8 cellular contexts compared by ENCODE assay signal in genomic region chr19:14516048-14516534, GRCh38. TPM values are rescaled to one million over a fixed set of nuclear protein-coding genes. Genes with fewer than 3 reads are reported as not detected.
DNase-seq lines count a peak whose midpoint lies in the region; ATAC-seq and TF ChIP-seq lines count a peak whose summit lies in the region.

No MANE protein-coding gene starts in this region.

- H3K4me3 ChIP-seq in NB4 (ENCODE audit: low read depth, low read length) (peak overlapping the region; percentile 68), duodenal mucosa (ENCODE audit: low read depth in 1 of 2, low read length in 2 of 2) (peak overlapping the region; percentile 87 to 88)

- H3K4me1 Mint-ChIP-seq in CD14-positive monocyte (peaks cover 45% of the 10 kb centered on the region), nephron progenitor cell (peaks cover 69% of the 10 kb centered on the region)

- H3K27me3 Mint-ChIP-seq in CD14-positive monocyte (ENCODE audit: low read depth in 3 of 3) (peaks cover 0 to 1% (median under 1%) of the 10 kb centered on the region in 3 donors), nephron progenitor cell (ENCODE audit: low read depth, poor library complexity) (peaks cover 3% of the 10 kb centered on the region)

- peak overlapping the region; percentile 98 to 100 for H3K9ac ChIP-seq in duodenal mucosa (ENCODE audit: low read depth in 1 of 2, low read length in 2 of 2)

- H3K27me3 ChIP-seq in duodenal mucosa (ENCODE audit: control insufficient read depth in 1 of 2, insufficient read depth in 2 of 2, low read length in 2 of 2) = no peaks in the 10 kb centered on the region

- H3K4me3 Mint-ChIP-seq in CD14-positive monocyte = peak overlapping the region; percentile 89 to 93
- peak overlapping the region; percentile 93 for H3K4me3 Mint-ChIP-seq in nephron progenitor cell

- H3K9me3 Mint-ChIP-seq in CD14-positive monocyte = no peaks in the 10 kb centered on the region
- no peaks in the 10 kb centered on the region for H3K9me3 Mint-ChIP-seq in nephron progenitor cell

- no peaks in the 10 kb centered on the region for H3K9me3 ChIP-seq in duodenal mucosa (ENCODE audit: control insufficient read depth in 1 of 2, low read length in 2 of 2)

- no peak for ATAC-seq in GM18907 (IDR thresholded peaks at IDR 0.05; ENCODE audit: unreplicated experiment)
- no peak for ATAC-seq in omental fat pad (ENCODE audit: low FRiP score)
- ATAC-seq in HG03175 (IDR thresholded peaks at IDR 0.05; ENCODE audit: unreplicated experiment) = no peak

- no peak for TF ChIP-seq POLR2A in NB4 (IDR thresholded peaks at IDR 0.05; ENCODE audit: extremely low read depth, insufficient read length)

- no peak overlapping the region for H3K27ac ChIP-seq in duodenal mucosa (ENCODE audit: low read depth, low read length)

- intact Hi-C loops in CD14-positive monocyte (cut with micrococcal nuclease) = no loop called here

- no peak for TF ChIP-seq CTCF in CD14-positive monocyte (IDR thresholded peaks at IDR 0.05)
- TF ChIP-seq CTCF in NB4 (IDR thresholded peaks at IDR 0.05; ENCODE audit: low read depth, low read length) = no peak
- TF ChIP-seq CTCF in nephron progenitor cell (IDR thresholded peaks at IDR 0.05) = no peak
- TF ChIP-seq CTCF in omental fat pad (IDR thresholded peaks at IDR 0.05) = no peak

- DNase-seq in CD14-positive monocyte (ENCODE audit: low spot score) (no peak), NB4 (ENCODE audit: low read depth) (no peak), nephron progenitor cell (no peak), NCI-H2196 (lab: John Stamatoyannopoulos, UW; ENCODE audit: unreplicated experiment) (no peak), omental fat pad (ENCODE audit: low spot score) (no peak)

- peak overlapping the region in 5 of 7 donors; percentile 1 to 90 (median 54) for H3K27ac Mint-ChIP-seq in CD14-positive monocyte
- H3K27ac Mint-ChIP-seq in nephron progenitor cell = peak overlapping the region; percentile 16

- peaks cover 27 to 30% of the 10 kb centered on the region in 2 donors for H3K4me1 ChIP-seq in duodenal mucosa (ENCODE audit: control insufficient read depth in 1 of 2, insufficient read depth in 2 of 2, low read length in 2 of 2)

- H3K36me3 Mint-ChIP-seq in CD14-positive monocyte (peaks cover 34 to 35% of the 10 kb centered on the region in 2 donors), nephron progenitor cell (ENCODE audit: low read depth) (peaks cover 35% of the 10 kb centered on the region)

- H3K36me3 ChIP-seq in duodenal mucosa (ENCODE audit: control insufficient read depth in 1 of 2, insufficient read depth in 2 of 2, low read length in 2 of 2) = peaks cover 6 to 34% of the 10 kb centered on the region in 2 donors

RNA-seq across cellular contexts. Expression of gene DNAJB1, which starts 2.1 kb away (rescaled TPM):
- polyA plus RNA-seq in CD14-positive monocyte = 10 to 100 TPM; 59.3 to 70.9 TPM
- total RNA-seq in omental fat pad = 100 to 1,000 TPM in 3 of 4 donors, 10 to 100 TPM in 1; 67.5 to 669 (median 116) TPM

RNA-seq across cellular contexts. Expression of gene TECR, which starts 13.3 kb away (rescaled TPM):
- polyA plus RNA-seq in CD14-positive monocyte = 10 to 100 TPM; 76.7 to 79.6 TPM
- 10 to 100 TPM; 32.9 to 58.1 (median 46.8) TPM for total RNA-seq in omental fat pad

RNA-seq across cellular contexts. Expression of gene GIPC1, which starts 20.2 kb away (rescaled TPM):
- 1 to 10 TPM; 4.8 to 6.2 TPM for polyA plus RNA-seq in CD14-positive monocyte
- 10 to 100 TPM; 47.0 to 77.6 (median 59.0) TPM for total RNA-seq in omental fat pad

RNA-seq across cellular contexts. Expression of gene PTGER1, which starts 40.9 kb away (rescaled TPM):
- not detected for polyA plus RNA-seq in CD14-positive monocyte
- total RNA-seq in omental fat pad = not detected

RNA-seq across cellular contexts. Expression of gene NDUFB7, which starts 55.8 kb away (rescaled TPM):
- 100 to 1,000 TPM; 204 to 313 TPM for polyA plus RNA-seq in CD14-positive monocyte
- 100 to 1,000 TPM; 194 to 357 (median 322) TPM for total RNA-seq in omental fat pad
